In genomic region chr15:73990250-73991005, GRCh38 we compare ENCODE assay signal across 8 cellular contexts. TPM values are rescaled to one million over a fixed set of nuclear protein-coding genes. Genes with fewer than 3 reads are reported as not detected.
DNase-seq lines count a peak whose midpoint lies in the region; ATAC-seq and TF ChIP-seq lines count a peak whose summit lies in the region.

No MANE protein-coding gene starts in this region.

- peaks cover 36% of the 10 kb centered on the region for H3K4me1 Mint-ChIP-seq in stimulated activated naive CD8-positive, alpha-beta T cell treated with anti-CD3 and anti-CD28 coated beads, Interleukin-15, Interleukin-2, amounts not matched to agents 100 ng/mL and 50 ng/mL, for 24 hours (ENCODE audit: low read depth)
- H3K4me1 Mint-ChIP-seq in stimulated activated naive CD8-positive, alpha-beta T cell treated with anti-CD3 and anti-CD28 coated beads, Interleukin-15, amount 100 ng/mL, for 72 hours: peaks cover 72% of the 10 kb centered on the region
- H3K4me1 Mint-ChIP-seq in MCF 10A (ENCODE audit: insufficient read depth, unreplicated experiment): peaks cover 57% of the 10 kb centered on the region
- peaks cover 48% of the 10 kb centered on the region for H3K4me1 Mint-ChIP-seq in nephron progenitor cell

- H3K9me3 Mint-ChIP-seq in stimulated activated naive CD8-positive, alpha-beta T cell treated with anti-CD3 and anti-CD28 coated beads, Interleukin-15, Interleukin-2, amounts not matched to agents 100 ng/mL and 50 ng/mL, for 24 hours: no peaks in the 10 kb centered on the region
- no peaks in the 10 kb centered on the region for H3K9me3 Mint-ChIP-seq in stimulated activated naive CD8-positive, alpha-beta T cell treated with anti-CD3 and anti-CD28 coated beads, Interleukin-15, amount 100 ng/mL, for 72 hours
- H3K9me3 Mint-ChIP-seq in MCF 10A (ENCODE audit: unreplicated experiment) (no peaks in the 10 kb centered on the region), nephron progenitor cell (no peaks in the 10 kb centered on the region)

- BruUV-seq in MCF 10A (replicated peaks; lab: Mats Ljungman, UMichigan): no TSS peak

- intact Hi-C loops in MCF 10A (cut with micrococcal nuclease): no loop called here

- TF ChIP-seq CTCF in MCF 10A (IDR thresholded peaks at IDR 0.05; ENCODE audit: unreplicated experiment) (no peak), nephron progenitor cell (IDR thresholded peaks at IDR 0.05) (no peak)

- peak overlapping the region; percentile 82 for H3K4me3 Mint-ChIP-seq in stimulated activated naive CD8-positive, alpha-beta T cell treated with anti-CD3 and anti-CD28 coated beads, Interleukin-15, Interleukin-2, amounts not matched to agents 100 ng/mL and 50 ng/mL, for 24 hours
- H3K4me3 Mint-ChIP-seq in stimulated activated naive CD8-positive, alpha-beta T cell treated with anti-CD3 and anti-CD28 coated beads, Interleukin-15, amount 100 ng/mL, for 72 hours: peak overlapping the region in 1 of 2 donors; percentile 91
- H3K4me3 Mint-ChIP-seq in MCF 10A (ENCODE audit: unreplicated experiment) (peak overlapping the region; percentile 76), nephron progenitor cell (peak overlapping the region; percentile 81)

- ATAC-seq in stimulated activated naive CD8-positive, alpha-beta T cell treated with anti-CD3 and anti-CD28 coated beads, Interleukin-15, amount 100 ng/mL, for 72 hours: no peak
- ATAC-seq in GM21529 (IDR thresholded peaks at IDR 0.05; ENCODE audit: unreplicated experiment) (no peak), GM21390 (IDR thresholded peaks at IDR 0.05; ENCODE audit: unreplicated experiment) (no peak)

- peak overlapping the region; percentile 31 for H3K27ac Mint-ChIP-seq in stimulated activated naive CD8-positive, alpha-beta T cell treated with anti-CD3 and anti-CD28 coated beads, Interleukin-15, Interleukin-2, amounts not matched to agents 100 ng/mL and 50 ng/mL, for 24 hours
- no peak overlapping the region for H3K27ac Mint-ChIP-seq in stimulated activated naive CD8-positive, alpha-beta T cell treated with anti-CD3 and anti-CD28 coated beads, Interleukin-15, amount 100 ng/mL, for 72 hours
- H3K27ac Mint-ChIP-seq in MCF 10A (ENCODE audit: low read depth, unreplicated experiment) (peak overlapping the region; percentile 80), nephron progenitor cell (no peak overlapping the region)

- POLR2A ChIA-PET in MCF 10A (lab: Yijun Ruan, JAX): interaction anchor here (0.9 to 6.5 kb wide), 4 partner anchors 6 to 23 kb away, joined by 3 to 141 read pairs (median 6); no protein-coding TSS in a partner anchor

- H3K36me3 Mint-ChIP-seq in stimulated activated naive CD8-positive, alpha-beta T cell treated with anti-CD3 and anti-CD28 coated beads, Interleukin-15, Interleukin-2, amounts not matched to agents 100 ng/mL and 50 ng/mL, for 24 hours (ENCODE audit: low read depth): no peaks in the 10 kb centered on the region
- H3K36me3 Mint-ChIP-seq in MCF 10A (ENCODE audit: insufficient read depth, unreplicated experiment): peaks cover 9% of the 10 kb centered on the region
- H3K36me3 Mint-ChIP-seq in nephron progenitor cell (ENCODE audit: low read depth): no peaks in the 10 kb centered on the region

- no peaks in the 10 kb centered on the region for H3K27me3 Mint-ChIP-seq in stimulated activated naive CD8-positive, alpha-beta T cell treated with anti-CD3 and anti-CD28 coated beads, Interleukin-15, Interleukin-2, amounts not matched to agents 100 ng/mL and 50 ng/mL, for 24 hours
- H3K27me3 Mint-ChIP-seq in stimulated activated naive CD8-positive, alpha-beta T cell treated with anti-CD3 and anti-CD28 coated beads, Interleukin-15, amount 100 ng/mL, for 72 hours: no peaks in the 10 kb centered on the region
- H3K27me3 Mint-ChIP-seq in MCF 10A (ENCODE audit: insufficient read depth, unreplicated experiment) (no peaks in the 10 kb centered on the region), nephron progenitor cell (ENCODE audit: low read depth, poor library complexity) (peaks cover 21% of the 10 kb centered on the region)

- no peak for DNase-seq in stimulated activated naive CD8-positive, alpha-beta T cell treated with anti-CD3 and anti-CD28 coated beads, Interleukin-15, amount 100 ng/mL, for 72 hours
- DNase-seq in MCF 10A (ENCODE audit: unreplicated experiment) (no peak), nephron progenitor cell (no peak), C1 segment of cervical spinal cord (lab: John Stamatoyannopoulos, UW) (no peak)
- DNase-seq in stimulated activated CD4-positive, alpha-beta T cell treated with anti-CD3 and anti-CD28 coated beads, Interleukin-1b, Interleukin-23, amount 100 ng/mL, for 48 hours: no peak

- CTCF ChIA-PET in MCF 10A (lab: Yijun Ruan, JAX): interaction anchor here (1.2 to 2.3 kb wide), 3 partner anchors 8 to 17 kb away, joined by 5 to 10 read pairs (median 8); no protein-coding TSS in a partner anchor

RNA-seq across cellular contexts. Expression of gene STOML1, which starts 1.7 kb away (rescaled TPM):
- 12.0 and 17.6 TPM in 2 replicates for total RNA-seq in MCF 10A (2022)

RNA-seq across cellular contexts. Expression of gene PML, which starts 4.1 kb away (rescaled TPM):
- 33.4 and 33.9 TPM in 2 replicates for total RNA-seq in MCF 10A (2022)

Comparison
In these comparisons a context has a peak if more than half of its experiments do, and no peak if none do; other contexts are left out.
1. H3K27ac Mint-ChIP-seq: peak in stimulated activated naive CD8-positive, alpha-beta T cell treated with anti-CD3 and anti-CD28 coated beads, Interleukin-15, Interleukin-2, amounts not matched to agents 100 ng/mL and 50 ng/mL, for 24 hours (single experiment) and MCF 10A (single experiment); none in stimulated activated naive CD8-positive, alpha-beta T cell treated with anti-CD3 and anti-CD28 coated beads, Interleukin-15, amount 100 ng/mL, for 72 hours (0 of 2) and nephron progenitor cell (single experiment).